1 cellular context compared by ENCODE assay signal in genomic region chr14:61128382-61129167, GRCh38.
TF ChIP-seq lines count a peak whose summit lies in the region.

No MANE protein-coding gene starts in this region.

TF ChIP-seq in HepG2, 621 proteins besides CTCF, POLR2A, EP300 and RAD21 (continued from another document):
- TF ChIP-seq ZBTB39 (CRISPR knock-in tag; IDR thresholded peaks at IDR 0.05) = no peak
